Comparison of ENCODE assay signal across 17 cellular contexts in genomic region chr16:82111944-82112343, GRCh38. TPM values are rescaled to one million over a fixed set of nuclear protein-coding genes. Genes with fewer than 3 reads are reported as not detected.
DNase-seq lines count a peak whose midpoint lies in the region; ATAC-seq, FAIRE-seq and TF ChIP-seq lines count a peak whose summit lies in the region.
"Had no signal": no experiment of that assay in that cellular context is flagged by ENCODE, and none has a peak within 500 bp of the region (broad histone marks: within the 10 kb centered on the region; RNA-seq: fewer than 3 reads in every experiment).

No MANE protein-coding gene starts in this region.

- dilution Hi-C loops in keratinocyte (cut with MboI; ENCODE audit: extremely low pct_ligation_motif_present, low sequenced_read_pairs), result no loop called here

- no peaks in the 10 kb centered on the region for H3K9me3 ChIP-seq in keratinocyte (ENCODE audit: control insufficient read depth, low read depth, low read length)

- no peaks in the 10 kb centered on the region for H4K20me1 ChIP-seq in keratinocyte (ENCODE audit: control insufficient read depth, extremely low read depth, insufficient read depth, low read length)

- peak; percentile 98 for FAIRE-seq in keratinocyte (lab: Jason Lieb, UNC)
- FAIRE-seq: D721Med had no signal

- no peaks in the 10 kb centered on the region for H3K9me1 ChIP-seq in keratinocyte (ENCODE audit: control insufficient read depth, extremely low read depth, insufficient read depth, low read length)

- H3K4me1 ChIP-seq in keratinocyte (ENCODE audit: control insufficient read depth, extremely low read depth, insufficient read depth, low read length), result peaks cover 24% of the 10 kb centered on the region

- DNase-seq in DMS53 (lab: John Stamatoyannopoulos, UW), result peak; percentile 65
- peak; percentile 19 for DNase-seq in HT-29 (ENCODE audit: low spot score)
- peak; percentile 3 for DNase-seq in SW480 (ENCODE audit: low spot score)
- peak; percentile 95 for DNase-seq in keratinocyte (ENCODE audit: low read depth, low spot score)
- no peak for DNase-seq in NCI-H1092 treated with DMSO at 0.1 percent for 48 hours (lab: John Stamatoyannopoulos, UW)
- DNase-seq: CD4-positive, alpha-beta T cell; GF-D8; Kasumi-1; NCI-H1417 treated with DMSO at 0.1 percent for 48 hours; NCI-H2029 treated with DMSO at 0.1 percent for 48 hours; NCI-H524 treated with DMSO at 0.1 percent for 48 hours; NK-92 treated with Interleukin-12 subunit alpha and Interleukin-12 subunit beta, amount 100 ng/mL, for 24 hours; OCI-M1 had no signal

- no peaks in the 10 kb centered on the region for H3K27me3 ChIP-seq in keratinocyte (ENCODE audit: control insufficient read depth, extremely low read depth, insufficient read depth, low read length)

- no peaks in the 10 kb centered on the region for H3K79me2 ChIP-seq in keratinocyte (ENCODE audit: control insufficient read depth, insufficient read depth, low read length)

- H3K36me3 ChIP-seq in keratinocyte (ENCODE audit: control insufficient read depth in 2 of 2, extremely low read depth in 1 of 2, insufficient read depth in 2 of 2, low read length in 2 of 2), result no peaks in the 10 kb centered on the region

- H2AFZ ChIP-seq in keratinocyte (ENCODE audit: control insufficient read depth, low read length), result no peak overlapping the region

- peak overlapping the region; percentile 12 for H3K9ac ChIP-seq in keratinocyte (ENCODE audit: control insufficient read depth, extremely low read depth, insufficient read depth, low read length)

- no peak overlapping the region for H3K4me3 ChIP-seq in keratinocyte (ENCODE audit: control insufficient read depth in 2 of 3, extremely low read depth in 1 of 3, insufficient read depth in 2 of 3, low read depth in 1 of 3, low read length in 3 of 3)

- ATAC-seq in HG03521 (IDR thresholded peaks at IDR 0.05; ENCODE audit: unreplicated experiment) (no peak), HG02938 (IDR thresholded peaks at IDR 0.05; ENCODE audit: unreplicated experiment) (no peak)
- ATAC-seq: SK-N-SH treated with all-trans-retinoic acid at 6 μM for 48 hours had no signal

- TF ChIP-seq CTCF in keratinocyte (optimal IDR thresholded peaks at IDR 0.05 in 1 of 3, IDR thresholded peaks at IDR 0.05 in 1 of 3, conservative IDR thresholded peaks at IDR 0.05 in 1 of 3; ENCODE audit: extremely low read depth in 1 of 3, insufficient read depth in 2 of 3, low read length in 3 of 3), result no peak

- H3K4me2 ChIP-seq in keratinocyte (ENCODE audit: control insufficient read depth, extremely low read depth, insufficient read depth, low read depth, low read length), result peak overlapping the region; percentile 1

- peak overlapping the region; percentile 63 for H3K27ac ChIP-seq in keratinocyte (ENCODE audit: control insufficient read depth, insufficient read depth, low read length)

RNA-seq across cellular contexts. Expression of gene MPHOSPH6, which starts 58.1 kb away (rescaled TPM):
- total RNA-seq in HT-29 (2014; rRNA removed; shearing (Covaris generic)), result 15.7 and 16.8 TPM in 2 replicates
- 38.2 to 76.1 TPM (median 56.2 TPM) in 3 replicates for polyA plus RNA-seq in keratinocyte
- 290 TPM for polyA plus RNA-seq in keratinocyte (2011; ENCODE audit: low read depth)
- polyA plus RNA-seq in keratinocyte (2011; cell fraction: cytosol; rRNA removed), result 47.3 and 71.3 TPM in 2 replicates
- polyA plus RNA-seq in keratinocyte (2011; cell fraction: nucleus; rRNA removed), result 57.9 and 79.3 TPM in 2 replicates
- 60.0 and 60.9 TPM in 2 replicates for polyA plus RNA-seq in keratinocyte (2012; ENCODE audit: low replicate concordance)
- polyA minus RNA-seq in keratinocyte, result 2.4 to 22.8 TPM (median 9.8 TPM) in 3 replicates
- 15.2 TPM for polyA minus RNA-seq in keratinocyte (2011; cell fraction: cytosol; rRNA and poly(A)+ RNA removed)
- 10.7 and 27.0 TPM in 2 replicates for polyA minus RNA-seq in keratinocyte (2011; cell fraction: nucleus; rRNA and poly(A)+ RNA removed)
